17 cellular contexts compared by ENCODE assay signal in genomic region chr20:39516964-39517363, GRCh38.
DNase-seq lines count a peak whose midpoint lies in the region; ATAC-seq and TF ChIP-seq lines count a peak whose summit lies in the region.
"Had no signal": no experiment of that assay in that cellular context is flagged by ENCODE, and none has a peak within 500 bp of the region (broad histone marks: within the 10 kb centered on the region; RNA-seq: fewer than 3 reads in every experiment).

No MANE protein-coding gene starts in this region.

- H3K27me3 ChIP-seq in esophagus muscularis mucosa = no peaks in the 10 kb centered on the region
- H3K27me3 ChIP-seq: Peyer's patch had no signal

- no peaks in the 10 kb centered on the region for H3K4me1 ChIP-seq in esophagus muscularis mucosa
- H3K4me1 ChIP-seq: Peyer's patch had no signal

- H3K27ac ChIP-seq in esophagus muscularis mucosa (replicated peaks in 1 of 4) = no peak overlapping the region
- H3K27ac ChIP-seq: Peyer's patch had no signal

- intact Hi-C loops in esophagus muscularis mucosa (cut with DNase I) = no loop called here

- H3K9me3 ChIP-seq in esophagus muscularis mucosa = no peaks in the 10 kb centered on the region
- H3K9me3 ChIP-seq: Peyer's patch, SK-N-SH had no signal

- no peak for TF ChIP-seq CTCF in esophagus muscularis mucosa (IDR thresholded peaks at IDR 0.05)

- DNase-seq in SIG-M5 treated with dmso at 0.1 percent for 504 hours (lab: John Stamatoyannopoulos, UW; ENCODE audit: unreplicated experiment) (peak; percentile 25), SIG-M5 (lab: John Stamatoyannopoulos, UW) (no peak), OCI-M1 (lab: John Stamatoyannopoulos, UW) (peak; percentile 50), esophagus muscularis mucosa (ENCODE audit: extremely low spot score) (peak; percentile 47), superior temporal gyrus (ENCODE audit: extremely low spot score) (no peak), NCI-H1930 (lab: John Stamatoyannopoulos, UW) (no peak), midbrain (lab: John Stamatoyannopoulos, UW) (no peak)
- DNase-seq: 8988T; CD8-positive, alpha-beta T cell; H9; NCI-H1105; NCI-H1694; NCI-H69; Peyer's patch; SK-N-SH had no signal

- H3K4me3 ChIP-seq in esophagus muscularis mucosa = no peak overlapping the region
- H3K4me3 ChIP-seq: Peyer's patch had no signal

- no peak for TF ChIP-seq EP300 in esophagus muscularis mucosa (IDR thresholded peaks at IDR 0.05)

- ATAC-seq in HG03108 (IDR thresholded peaks at IDR 0.05; ENCODE audit: unreplicated experiment) = no peak
- ATAC-seq: CD8-positive, alpha-beta T cell; Right ventricle myocardium inferior had no signal

- TF ChIP-seq POLR2A in esophagus muscularis mucosa (IDR thresholded peaks at IDR 0.05; ENCODE audit: low read depth) = no peak

- H3K36me3 ChIP-seq in esophagus muscularis mucosa = no peaks in the 10 kb centered on the region
- H3K36me3 ChIP-seq: Peyer's patch had no signal

- 78% methylated on average over 2 of the region's 2 CpGs for WGBS in esophagus muscularis mucosa

Comparison
In these comparisons a context has a peak if more than half of its experiments do, and no peak if none do; other contexts are left out.
1. DNase-seq: peak in SIG-M5 treated with dmso at 0.1 percent for 504 hours (single experiment), OCI-M1 (single experiment) and esophagus muscularis mucosa (single experiment); none in SIG-M5 (single experiment), superior temporal gyrus (single experiment), NCI-H1930 (0 of 2) and midbrain (single experiment).